Comparison of ENCODE assay signal across 14 cellular contexts in genomic region chr18:32157580-32157979, GRCh38. TPM values are rescaled to one million over a fixed set of nuclear protein-coding genes. Genes with fewer than 3 reads are reported as not detected.
DNase-seq lines count a peak whose midpoint lies in the region; ATAC-seq, FAIRE-seq and TF ChIP-seq lines count a peak whose summit lies in the region.
"Had no signal": no experiment of that assay in that cellular context is flagged by ENCODE, and none has a peak within 500 bp of the region (broad histone marks: within the 10 kb centered on the region; RNA-seq: fewer than 3 reads in every experiment).

No MANE protein-coding gene starts in this region.

- H3K9me3 ChIP-seq in CD4-positive, CD25-positive, alpha-beta regulatory T cell (ENCODE audit: control insufficient read depth in 2 of 2, low read length in 2 of 2), result no peaks in the 10 kb centered on the region
- no peaks in the 10 kb centered on the region for H3K9me3 ChIP-seq in HEK293 (ENCODE audit: control insufficient read depth, insufficient read depth, low read depth, low read length)
- H3K9me3 ChIP-seq in keratinocyte (ENCODE audit: control insufficient read depth, low read depth, low read length), result no peaks in the 10 kb centered on the region
- H3K9me3 ChIP-seq: lower lobe of right lung, uterus had no signal

- H3K36me3 Mint-ChIP-seq in CD4-positive, CD25-positive, alpha-beta regulatory T cell, result no peaks in the 10 kb centered on the region
- H3K36me3 Mint-ChIP-seq in activated T-helper 17 cell treated with anti-CD3 and anti-CD28 coated beads, Interleukin-2, amount 50 U/mL, for 72 hours (ENCODE audit: low read depth), result no peaks in the 10 kb centered on the region

- no peak overlapping the region for H3K27ac Mint-ChIP-seq in CD4-positive, CD25-positive, alpha-beta regulatory T cell
- H3K27ac Mint-ChIP-seq in activated T-helper 17 cell treated with anti-CD3 and anti-CD28 coated beads, Interleukin-2, amount 50 U/mL, for 72 hours, result no peak overlapping the region

- no peak for DNase-seq in CD4-positive, CD25-positive, alpha-beta regulatory T cell
- DNase-seq in keratinocyte (ENCODE audit: low read depth, low spot score) (no peak), NCI-H1092 treated with DMSO at 0.1 percent for 48 hours (lab: John Stamatoyannopoulos, UW) (no peak), NCI-H2029 treated with DMSO at 0.1 percent for 48 hours (lab: John Stamatoyannopoulos, UW) (no peak)

- CTCF ChIA-PET in HEK293 (lab: Yijun Ruan, JAX), result interaction anchor here (0.6 to 5.1 kb wide), 55 partner anchors 9 to 1077 kb away, joined by 3 to 53 read pairs (median 4); partner anchors contain the start of genes GAREM1 and RNF125

- no peak overlapping the region for H3K4me3 Mint-ChIP-seq in CD4-positive, CD25-positive, alpha-beta regulatory T cell
- H3K4me3 Mint-ChIP-seq in activated T-helper 17 cell treated with anti-CD3 and anti-CD28 coated beads, Interleukin-2, amount 50 U/mL, for 72 hours, result peak overlapping the region; percentile 54

- no peaks in the 10 kb centered on the region for H4K20me1 ChIP-seq in keratinocyte (ENCODE audit: control insufficient read depth, extremely low read depth, insufficient read depth, low read length)

- H3K27ac ChIP-seq in CD4-positive, CD25-positive, alpha-beta regulatory T cell (ENCODE audit: insufficient read depth, low read length, poor library complexity, severe bottlenecking), result no peak overlapping the region
- no peak overlapping the region for H3K27ac ChIP-seq in HEK293 (ENCODE audit: extremely low read depth, low read depth, low read length)
- no peak overlapping the region for H3K27ac ChIP-seq in keratinocyte (ENCODE audit: control insufficient read depth, insufficient read depth, low read length)
- H3K27ac ChIP-seq: lower lobe of right lung, uterus had no signal

- H3K4me1 ChIP-seq in CD4-positive, CD25-positive, alpha-beta regulatory T cell (ENCODE audit: control insufficient read depth, insufficient read depth, low read length, poor library complexity, severe bottlenecking), result peaks cover 8% of the 10 kb centered on the region
- H3K4me1 ChIP-seq in HEK293 (ENCODE audit: control insufficient read depth, insufficient read depth, low read length) (no peaks in the 10 kb centered on the region), keratinocyte (ENCODE audit: control insufficient read depth, extremely low read depth, insufficient read depth, low read length) (peaks cover 2% of the 10 kb centered on the region)
- H3K4me1 ChIP-seq: uterus had no signal

- no peak overlapping the region for H3K9ac ChIP-seq in keratinocyte (ENCODE audit: control insufficient read depth, extremely low read depth, insufficient read depth, low read length)

- no peak overlapping the region for H2AFZ ChIP-seq in keratinocyte (ENCODE audit: control insufficient read depth, low read length)

- no peak for FAIRE-seq in keratinocyte (lab: Jason Lieb, UNC)
- FAIRE-seq: HTR-8/SVneo, islet of Langerhans, small intestine had no signal

- dilution Hi-C loops in keratinocyte (cut with MboI; ENCODE audit: extremely low pct_ligation_motif_present, low sequenced_read_pairs), result no loop called here

- peaks cover 7% of the 10 kb centered on the region for H3K27me3 ChIP-seq in CD4-positive, CD25-positive, alpha-beta regulatory T cell (ENCODE audit: control insufficient read depth, insufficient read depth, low read length)
- H3K27me3 ChIP-seq in keratinocyte (ENCODE audit: control insufficient read depth, extremely low read depth, insufficient read depth, low read length), result no peaks in the 10 kb centered on the region
- H3K27me3 ChIP-seq: uterus had no signal

- no peak for ATAC-seq in CD4-positive, CD25-positive, alpha-beta regulatory T cell (ENCODE audit: low read depth in 2 of 2)
- ATAC-seq in activated T-helper 17 cell treated with anti-CD3 and anti-CD28 coated beads, Interleukin-2, amount 50 U/mL, for 72 hours (replicated peaks), result no peak
- ATAC-seq in HG02981 (IDR thresholded peaks at IDR 0.05; ENCODE audit: unreplicated experiment) (no peak), GM21447 (IDR thresholded peaks at IDR 0.05; ENCODE audit: unreplicated experiment) (no peak)

- no peaks in the 10 kb centered on the region for H3K36me3 ChIP-seq in CD4-positive, CD25-positive, alpha-beta regulatory T cell (ENCODE audit: control insufficient read depth, insufficient read depth, low read length)
- H3K36me3 ChIP-seq in HEK293 (ENCODE audit: control insufficient read depth in 2 of 2, insufficient read depth in 1 of 2, low read length in 2 of 2) (no peaks in the 10 kb centered on the region), keratinocyte (ENCODE audit: control insufficient read depth in 2 of 2, extremely low read depth in 1 of 2, insufficient read depth in 2 of 2, low read length in 2 of 2) (no peaks in the 10 kb centered on the region)
- H3K36me3 ChIP-seq: lower lobe of right lung, uterus had no signal

- no peak for TF ChIP-seq CTCF in HEK293 (tag by site-specific recombination; IDR thresholded peaks at IDR 0.05)
- no peak for TF ChIP-seq CTCF in keratinocyte (optimal IDR thresholded peaks at IDR 0.05 in 1 of 3, IDR thresholded peaks at IDR 0.05 in 1 of 3, conservative IDR thresholded peaks at IDR 0.05 in 1 of 3; ENCODE audit: extremely low read depth in 1 of 3, insufficient read depth in 2 of 3, low read length in 3 of 3)

- peaks cover 0 to 2% (median 0%) of the 10 kb centered on the region in 7 donors for H3K9me3 Mint-ChIP-seq in CD4-positive, CD25-positive, alpha-beta regulatory T cell
- no peaks in the 10 kb centered on the region for H3K9me3 Mint-ChIP-seq in activated T-helper 17 cell treated with anti-CD3 and anti-CD28 coated beads, Interleukin-2, amount 50 U/mL, for 72 hours

- H3K79me2 ChIP-seq in keratinocyte (ENCODE audit: control insufficient read depth, insufficient read depth, low read length), result no peaks in the 10 kb centered on the region

- POLR2A ChIA-PET in HEK293 (lab: Yijun Ruan, JAX), result interaction anchor here (0.6 to 1.6 kb wide), 4 partner anchors 114 to 313 kb away, joined by 3 to 6 read pairs (median 4); partner anchors contain the start of gene GAREM1

- H3K27me3 Mint-ChIP-seq in CD4-positive, CD25-positive, alpha-beta regulatory T cell, result peaks cover 13% of the 10 kb centered on the region
- H3K27me3 Mint-ChIP-seq in activated T-helper 17 cell treated with anti-CD3 and anti-CD28 coated beads, Interleukin-2, amount 50 U/mL, for 72 hours, result peaks cover 9% of the 10 kb centered on the region

- H3K4me3 ChIP-seq in CD4-positive, CD25-positive, alpha-beta regulatory T cell (ENCODE audit: low read depth, low read length), result peak overlapping the region; percentile 86
- H3K4me3 ChIP-seq in HEK293 (ENCODE audit: low read depth, low read length), result no peak overlapping the region
- no peak overlapping the region for H3K4me3 ChIP-seq in keratinocyte (ENCODE audit: control insufficient read depth in 2 of 3, extremely low read depth in 1 of 3, insufficient read depth in 2 of 3, low read depth in 1 of 3, low read length in 3 of 3)

- peak overlapping the region; percentile 86 for H3K4me2 ChIP-seq in keratinocyte (ENCODE audit: control insufficient read depth, extremely low read depth, insufficient read depth, low read depth, low read length)

- H3K4me1 Mint-ChIP-seq in CD4-positive, CD25-positive, alpha-beta regulatory T cell, result peaks cover 5 to 11% (median 7%) of the 10 kb centered on the region in 4 donors
- peaks cover 9% of the 10 kb centered on the region for H3K4me1 Mint-ChIP-seq in activated T-helper 17 cell treated with anti-CD3 and anti-CD28 coated beads, Interleukin-2, amount 50 U/mL, for 72 hours

- no peaks in the 10 kb centered on the region for H3K9me1 ChIP-seq in keratinocyte (ENCODE audit: control insufficient read depth, extremely low read depth, insufficient read depth, low read length)

TF ChIP-seq in HEK293, 187 proteins besides CTCF, POLR2A, EP300 and RAD21:
- TF ChIP-seq ZNF664 (tag by site-specific recombination; IDR thresholded peaks at IDR 0.05) (peak; percentile 57; the same call in 1 of the 2 replicates), SP2 (tag by site-specific recombination; IDR thresholded peaks at IDR 0.05) (no peak), ZBTB1 (tag by site-specific recombination; IDR thresholded peaks at IDR 0.05) (no peak), ZNF549 (tag by site-specific recombination; IDR thresholded peaks at IDR 0.05) (no peak), ZNF768 (tag by site-specific recombination; IDR thresholded peaks at IDR 0.05) (no peak), ZSCAN5A (tag by site-specific recombination; IDR thresholded peaks at IDR 0.05) (no peak), ZNF266 (tag by site-specific recombination; IDR thresholded peaks at IDR 0.05; ENCODE audit: low read depth) (no peak)

RNA-seq across cellular contexts. Expression of gene MEP1B, which starts 32.3 kb away (rescaled TPM):
- total RNA-seq in CD4-positive, CD25-positive, alpha-beta regulatory T cell, result 0.42 TPM
- polyA plus RNA-seq in CD4-positive, CD25-positive, alpha-beta regulatory T cell, result not detected
- total RNA-seq in activated T-helper 17 cell treated with anti-CD3 and anti-CD28 coated beads, Interleukin-2, amount 50 U/mL, for 72 hours, result under 1 TPM; 0.11 to 0.13 TPM
- polyA plus RNA-seq in keratinocyte, result 0.03 TPM in 1 of 3 replicates, not detected in the others
- not detected for polyA plus RNA-seq in keratinocyte (2011; ENCODE audit: low read depth)
- 0.03 TPM in 1 of 2 replicates, not detected in the other for polyA plus RNA-seq in keratinocyte (2011; cell fraction: cytosol; rRNA removed)
- 0.04 TPM in 1 of 2 replicates, not detected in the other for polyA plus RNA-seq in keratinocyte (2011; cell fraction: nucleus; rRNA removed)
- polyA plus RNA-seq in keratinocyte (2012; ENCODE audit: low replicate concordance), result not detected in 2 replicates
- 1.3 TPM in 1 of 3 replicates, not detected in the others for polyA minus RNA-seq in keratinocyte
- not detected for polyA minus RNA-seq in keratinocyte (2011; cell fraction: cytosol; rRNA and poly(A)+ RNA removed)
- polyA minus RNA-seq in keratinocyte (2011; cell fraction: nucleus; rRNA and poly(A)+ RNA removed), result not detected in 2 replicates
- total RNA-seq: lower lobe of right lung, subcutaneous adipose tissue, uterus had no signal
